In genomic region chr9:126617740-126618133, GRCh38 we compare ENCODE assay signal across 24 cellular contexts. TPM values are rescaled to one million over a fixed set of nuclear protein-coding genes. Genes with fewer than 3 reads are reported as not detected.
"Had no signal": no experiment of that assay in that cellular context is flagged by ENCODE, and none has a peak within 500 bp of the region (broad histone marks: within the 10 kb centered on the region; RNA-seq: fewer than 3 reads in every experiment).

No MANE protein-coding gene starts in this region.

- H3K4me3 ChIP-seq: heart left ventricle, lung, smooth muscle cell, tibial nerve, vagina had no signal

- DNase-seq: activated CD4-positive, alpha-beta T cell treated with anti-CD3 and anti-CD28 coated beads for 1 hour; activated CD4-positive, alpha-beta T cell treated with anti-CD3 and anti-CD28 coated beads, Interleukin-2, amount 50 U/mL, for 48 hours; activated naive CD4-positive, alpha-beta T cell treated with anti-CD3 and anti-CD28 coated beads, Interleukin-2, amount 50 U/mL, for 16 hours; activated T-cell treated with anti-CD3 and anti-CD28 coated beads, Interleukin-2, amount 50 U/mL, for 1 hour; amygdala; cortex of kidney; effector CD4-positive, alpha-beta T cell; foreskin keratinocyte; heart left ventricle; left colon; stimulated activated CD4-positive, alpha-beta T cell treated with anti-CD3 and anti-CD28 coated beads, Interleukin-4, amount 100 ng/mL, for 4 hours; stimulated activated CD8-positive, alpha-beta memory T cell treated with anti-CD3 and anti-CD28 coated beads, Interleukin-4, amount 100 ng/mL, for 48 hours; stimulated activated naive CD4-positive, alpha-beta T cell treated with Interleukin-2 at 50 U/mL for 16 hours; substantia nigra; T-helper 1 cell; T1000 had no signal

- H3K9me3 Mint-ChIP-seq: activated T-helper 2 cell treated with anti-CD3 and anti-CD28 coated beads, Interferon-gamma antibody, Interleukin-2, Interleukin-4, amounts not matched to agents 10 μg/mL and 5 μg/mL and 100 μg/mL, durations not matched to agents 14 hours and 24 hours and 36 hours; central memory CD8-positive, alpha-beta T cell had no signal

- H3K4me3 Mint-ChIP-seq: central memory CD8-positive, alpha-beta T cell had no signal

- H3K4me1 ChIP-seq: foreskin keratinocyte had no signal

- H3K9me3 ChIP-seq: heart left ventricle, tibial nerve, vagina had no signal

- H3K36me3 Mint-ChIP-seq: brain had no signal

- H3K27ac ChIP-seq: foreskin keratinocyte, heart left ventricle, tibial nerve, vagina had no signal

- H3K36me3 ChIP-seq: heart left ventricle, tibial nerve, vagina had no signal

- ATAC-seq: foreskin keratinocyte, heart left ventricle, left colon had no signal

- H3K27ac Mint-ChIP-seq: activated T-helper 2 cell treated with anti-CD3 and anti-CD28 coated beads, Interferon-gamma antibody, Interleukin-2, Interleukin-4, amounts not matched to agents 10 μg/mL and 5 μg/mL and 100 μg/mL, durations not matched to agents 14 hours and 24 hours and 36 hours; progenitor cell of endocrine pancreas had no signal

RNA-seq across cellular contexts. Expression of gene LMX1B, which starts 4.0 kb away (rescaled TPM):
- total RNA-seq: activated T-helper 2 cell treated with anti-CD3 and anti-CD28 coated beads, Interferon-gamma antibody, Interleukin-2, Interleukin-4, amounts not matched to agents 10 μg/mL and 5 μg/mL and 100 μg/mL, durations not matched to agents 14 hours and 24 hours and 36 hours; smooth muscle cell; vagina had no signal
- polyA plus RNA-seq: smooth muscle cell had no signal
